Comparison of ENCODE assay signal across 26 cellular contexts in genomic region chr2:215565897-215566296, GRCh38.
A peak's percentile ranks its signal among the peaks of the same experiment; 100 is the strongest.
DNase-seq lines count a peak whose midpoint lies in the region; ATAC-seq, FAIRE-seq and TF ChIP-seq lines count a peak whose summit lies in the region.
"Had no signal": no experiment of that assay in that cellular context is flagged by ENCODE, and none has a peak within 500 bp of the region (broad histone marks: within the 10 kb centered on the region; RNA-seq: fewer than 3 reads in every experiment).

No MANE protein-coding gene starts in this region.

- H3K27ac Mint-ChIP-seq in nephron progenitor cell = peak overlapping the region; percentile 8
- H3K27ac Mint-ChIP-seq: CD8-positive, alpha-beta T cell had no signal

- FAIRE-seq in RCC 7860 (lab: Jason Lieb, UNC) = no peak

- no peak for TF ChIP-seq CTCF in nephron progenitor cell (IDR thresholded peaks at IDR 0.05)

- ATAC-seq in SK-N-SH treated with all-trans-retinoic acid at 6 μM for 48 hours = no peak
- no peak for ATAC-seq in HG02623 (IDR thresholded peaks at IDR 0.05; ENCODE audit: unreplicated experiment)
- ATAC-seq: CD8-positive, alpha-beta T cell had no signal

- peaks cover 7% of the 10 kb centered on the region for H3K27me3 Mint-ChIP-seq in nephron progenitor cell (ENCODE audit: low read depth, poor library complexity)

- DNase-seq in EL (peak; percentile 78), RCC 7860 (ENCODE audit: low spot score) (peak; percentile 57), hepatic stellate cell (ENCODE audit: low spot score) (peak; percentile 5), nephron progenitor cell (no peak), erythroblast (lab: John Stamatoyannopoulos, UW) (no peak), NCI-H345 (lab: John Stamatoyannopoulos, UW) (no peak)
- DNase-seq: AML-193; C1 segment of cervical spinal cord; Calu3; CD8-positive, alpha-beta T cell; DMS153; GOT3; HCEC 1CT; IMR-90; MG63; NCI-H1048; NCI-H1417 treated with DMSO at 0.1 percent for 48 hours; NCI-H2029; NCI-H226; NCI-H524; NCI-H774; NK-92 treated with Interleukin-12 subunit alpha and Interleukin-12 subunit beta, amount 100 ng/mL, for 24 hours; SJCRH30; T-helper 1 cell had no signal

- no peak overlapping the region for H3K4me3 Mint-ChIP-seq in nephron progenitor cell
- H3K4me3 Mint-ChIP-seq: CD8-positive, alpha-beta T cell had no signal

- no peak for TF ChIP-seq POLR2A in erythroblast (IDR thresholded peaks at IDR 0.05; ENCODE audit: low read length)

- H3K4me1 Mint-ChIP-seq in nephron progenitor cell = peaks cover 4% of the 10 kb centered on the region

- H3K36me3 Mint-ChIP-seq in nephron progenitor cell (ENCODE audit: low read depth) = no peaks in the 10 kb centered on the region
- H3K36me3 Mint-ChIP-seq: CD8-positive, alpha-beta T cell had no signal

- H3K9me3 Mint-ChIP-seq in nephron progenitor cell = peaks cover 13% of the 10 kb centered on the region
- H3K9me3 Mint-ChIP-seq: CD8-positive, alpha-beta T cell had no signal

TF ChIP-seq in SK-N-SH treated with all-trans-retinoic acid at 6 μM for 48 hours, 23 proteins besides CTCF, POLR2A, EP300 and RAD21:
- TF ChIP-seq CSDC2 (CRISPR knock-in tag; IDR thresholded peaks at IDR 0.05) = no peak

Comparison
In these comparisons a context has a peak if more than half of its experiments do, and no peak if none do; other contexts are left out.
1. DNase-seq: peak in EL (single experiment), RCC 7860 (single experiment) and hepatic stellate cell (single experiment); none in nephron progenitor cell (single experiment), erythroblast (0 of 2) and NCI-H345 (single experiment).